ENCODE assay signal across 1 cellular context in the genomic region with DNA sequence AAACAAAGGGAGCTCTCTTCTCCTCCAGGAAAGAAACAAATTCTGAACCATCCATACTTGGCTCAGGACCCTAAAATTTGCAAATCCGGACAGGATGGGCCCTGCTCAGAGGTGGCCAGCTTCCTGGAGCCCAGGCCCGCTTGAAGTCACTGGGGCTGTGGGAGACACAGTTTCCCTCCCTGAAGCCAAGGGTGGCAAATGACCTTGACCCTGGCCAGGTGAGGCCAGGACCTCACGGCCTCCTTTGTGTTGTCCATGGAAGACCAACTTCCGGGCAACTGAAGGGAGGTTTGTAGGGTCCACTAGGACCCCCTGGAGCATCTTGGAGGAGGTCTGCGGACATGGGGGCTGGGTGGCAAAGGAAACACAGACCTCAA.
TF ChIP-seq lines count a peak whose summit lies in the region.

No MANE protein-coding gene starts in this region.

TF ChIP-seq in K562, 482 proteins besides CTCF, POLR2A, EP300 and RAD21:
- TF ChIP-seq ZFX (CRISPR knock-in tag; IDR thresholded peaks at IDR 0.05) (peak; percentile 9; the same call in 1 of the 2 replicates), BRD9 (IDR thresholded peaks at IDR 0.05; ENCODE audit: low read depth, partially characterized antibody) (no peak)
